Comparison of ENCODE assay signal across 9 cellular contexts in genomic region chr17:28521296-28522085, GRCh38.
"Had no signal": no experiment of that assay in that cellular context is flagged by ENCODE, and none has a peak within 500 bp of the region (broad histone marks: within the 10 kb centered on the region; RNA-seq: fewer than 3 reads in every experiment).

No MANE protein-coding gene starts in this region.

- H3K27me3 ChIP-seq: pancreas, upper lobe of right lung had no signal

- FAIRE-seq: pancreas had no signal

- H3K9me3 ChIP-seq: pancreas, upper lobe of right lung had no signal

- DNase-seq: activated CD4-positive, alpha-beta T cell treated with anti-CD3 and anti-CD28 coated beads, Interleukin-2, amount 10 ng/mL, durations not matched to agents 7 days and 5 days; activated CD4-positive, CD25-positive, alpha-beta regulatory T cell; amniotic stem cell; brain microvascular endothelial cell; hippocampal formation; immature natural killer cell; stimulated activated CD4-positive, alpha-beta T cell treated with anti-CD3 and anti-CD28 coated beads, Interleukin-4, amount 100 ng/mL, for 24 hours; upper lobe of right lung had no signal

- H3K4me1 ChIP-seq: upper lobe of right lung had no signal

- H3K4me3 ChIP-seq: pancreas, upper lobe of right lung had no signal

- H3K36me3 ChIP-seq: brain microvascular endothelial cell, pancreas, upper lobe of right lung had no signal

- H3K27ac ChIP-seq: brain microvascular endothelial cell, pancreas, upper lobe of right lung had no signal
